2 cellular contexts compared by ENCODE assay signal in genomic region chr14:91258876-91259275, GRCh38.
TF ChIP-seq lines count a peak whose summit lies in the region.

No MANE protein-coding gene starts in this region.

TF ChIP-seq in H1, 55 proteins besides CTCF, POLR2A, EP300 and RAD21:
- no peak for TF ChIP-seq CBX8 (IDR thresholded peaks at IDR 0.05; ENCODE audit: borderline replicate concordance, low read depth, low read length)
- no peak for TF ChIP-seq FOSL1 (IDR thresholded peaks at IDR 0.05; ENCODE audit: insufficient read depth, low read depth, low read length)
- TF ChIP-seq SP4 (IDR thresholded peaks at IDR 0.05; ENCODE audit: low read length), result no peak
- TF ChIP-seq EGR1 (IDR thresholded peaks at IDR 0.05; ENCODE audit: borderline replicate concordance, low read depth, low read length), result no peak
- TF ChIP-seq ATF2 (IDR thresholded peaks at IDR 0.05; ENCODE audit: low read length), result no peak
- TF ChIP-seq RBBP5 (IDR thresholded peaks at IDR 0.05; ENCODE audit: borderline replicate concordance, low read depth, low read length), result no peak
- TF ChIP-seq JUND (IDR thresholded peaks at IDR 0.05; ENCODE audit: low read length), result no peak
- no peak for TF ChIP-seq ATF3 (IDR thresholded peaks at IDR 0.05; ENCODE audit: insufficient read depth, low read depth, low read length)
- TF ChIP-seq KDM5A (IDR thresholded peaks at IDR 0.05; ENCODE audit: low read length), result no peak
- TF ChIP-seq EZH2 (IDR thresholded peaks at IDR 0.05; ENCODE audit: low read depth, low read length, severe bottlenecking), result no peak
- no peak for TF ChIP-seq HDAC2 (IDR thresholded peaks at IDR 0.05; ENCODE audit: borderline replicate concordance in 1 of 2, low read depth in 2 of 2, low read length in 2 of 2)
- TF ChIP-seq TAF1 (IDR thresholded peaks at IDR 0.05; ENCODE audit: low read depth, low read length), result no peak
- no peak for TF ChIP-seq BRCA1 (IDR thresholded peaks at IDR 0.05; ENCODE audit: low read depth, low read length)

TF ChIP-seq in SK-N-SH treated with all-trans-retinoic acid at 6 μM for 48 hours, 23 proteins besides CTCF, POLR2A, EP300 and RAD21:
- TF ChIP-seq ZFP3 (CRISPR knock-in tag; IDR thresholded peaks at IDR 0.05), result no peak
- TF ChIP-seq CSDC2 (CRISPR knock-in tag; IDR thresholded peaks at IDR 0.05), result no peak
- TF ChIP-seq ZFP30 (CRISPR knock-in tag; IDR thresholded peaks at IDR 0.05), result no peak
- no peak for TF ChIP-seq TCF4 (CRISPR knock-in tag; IDR thresholded peaks at IDR 0.05; ENCODE audit: borderline replicate concordance)
